1 cellular context compared by ENCODE assay signal in the genomic region with DNA sequence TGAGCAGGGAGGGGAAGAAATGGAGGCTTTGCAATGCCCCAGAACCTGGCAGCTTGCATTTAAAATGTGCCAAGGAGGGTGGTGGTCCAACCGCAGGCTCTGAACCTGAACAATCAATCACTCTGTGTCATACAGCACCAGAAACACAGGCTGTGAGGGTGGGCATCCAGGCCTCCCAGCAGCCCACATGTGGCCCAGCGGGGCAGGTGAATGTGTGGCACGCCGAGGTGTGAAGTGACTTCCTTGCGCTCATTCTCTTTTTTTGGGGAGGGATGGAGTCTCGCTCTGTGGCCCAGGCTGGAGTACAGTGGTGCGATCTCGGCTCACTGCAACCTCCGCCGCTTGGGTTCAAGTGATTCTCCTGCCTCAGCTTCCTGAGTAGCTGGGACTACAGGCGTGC.
TF ChIP-seq lines count a peak whose summit lies in the region.

No MANE protein-coding gene starts in this region.

TF ChIP-seq in GM23338, 12 proteins besides CTCF, POLR2A, EP300 and RAD21 (continued from another document):
- TF ChIP-seq, protein P1, sequence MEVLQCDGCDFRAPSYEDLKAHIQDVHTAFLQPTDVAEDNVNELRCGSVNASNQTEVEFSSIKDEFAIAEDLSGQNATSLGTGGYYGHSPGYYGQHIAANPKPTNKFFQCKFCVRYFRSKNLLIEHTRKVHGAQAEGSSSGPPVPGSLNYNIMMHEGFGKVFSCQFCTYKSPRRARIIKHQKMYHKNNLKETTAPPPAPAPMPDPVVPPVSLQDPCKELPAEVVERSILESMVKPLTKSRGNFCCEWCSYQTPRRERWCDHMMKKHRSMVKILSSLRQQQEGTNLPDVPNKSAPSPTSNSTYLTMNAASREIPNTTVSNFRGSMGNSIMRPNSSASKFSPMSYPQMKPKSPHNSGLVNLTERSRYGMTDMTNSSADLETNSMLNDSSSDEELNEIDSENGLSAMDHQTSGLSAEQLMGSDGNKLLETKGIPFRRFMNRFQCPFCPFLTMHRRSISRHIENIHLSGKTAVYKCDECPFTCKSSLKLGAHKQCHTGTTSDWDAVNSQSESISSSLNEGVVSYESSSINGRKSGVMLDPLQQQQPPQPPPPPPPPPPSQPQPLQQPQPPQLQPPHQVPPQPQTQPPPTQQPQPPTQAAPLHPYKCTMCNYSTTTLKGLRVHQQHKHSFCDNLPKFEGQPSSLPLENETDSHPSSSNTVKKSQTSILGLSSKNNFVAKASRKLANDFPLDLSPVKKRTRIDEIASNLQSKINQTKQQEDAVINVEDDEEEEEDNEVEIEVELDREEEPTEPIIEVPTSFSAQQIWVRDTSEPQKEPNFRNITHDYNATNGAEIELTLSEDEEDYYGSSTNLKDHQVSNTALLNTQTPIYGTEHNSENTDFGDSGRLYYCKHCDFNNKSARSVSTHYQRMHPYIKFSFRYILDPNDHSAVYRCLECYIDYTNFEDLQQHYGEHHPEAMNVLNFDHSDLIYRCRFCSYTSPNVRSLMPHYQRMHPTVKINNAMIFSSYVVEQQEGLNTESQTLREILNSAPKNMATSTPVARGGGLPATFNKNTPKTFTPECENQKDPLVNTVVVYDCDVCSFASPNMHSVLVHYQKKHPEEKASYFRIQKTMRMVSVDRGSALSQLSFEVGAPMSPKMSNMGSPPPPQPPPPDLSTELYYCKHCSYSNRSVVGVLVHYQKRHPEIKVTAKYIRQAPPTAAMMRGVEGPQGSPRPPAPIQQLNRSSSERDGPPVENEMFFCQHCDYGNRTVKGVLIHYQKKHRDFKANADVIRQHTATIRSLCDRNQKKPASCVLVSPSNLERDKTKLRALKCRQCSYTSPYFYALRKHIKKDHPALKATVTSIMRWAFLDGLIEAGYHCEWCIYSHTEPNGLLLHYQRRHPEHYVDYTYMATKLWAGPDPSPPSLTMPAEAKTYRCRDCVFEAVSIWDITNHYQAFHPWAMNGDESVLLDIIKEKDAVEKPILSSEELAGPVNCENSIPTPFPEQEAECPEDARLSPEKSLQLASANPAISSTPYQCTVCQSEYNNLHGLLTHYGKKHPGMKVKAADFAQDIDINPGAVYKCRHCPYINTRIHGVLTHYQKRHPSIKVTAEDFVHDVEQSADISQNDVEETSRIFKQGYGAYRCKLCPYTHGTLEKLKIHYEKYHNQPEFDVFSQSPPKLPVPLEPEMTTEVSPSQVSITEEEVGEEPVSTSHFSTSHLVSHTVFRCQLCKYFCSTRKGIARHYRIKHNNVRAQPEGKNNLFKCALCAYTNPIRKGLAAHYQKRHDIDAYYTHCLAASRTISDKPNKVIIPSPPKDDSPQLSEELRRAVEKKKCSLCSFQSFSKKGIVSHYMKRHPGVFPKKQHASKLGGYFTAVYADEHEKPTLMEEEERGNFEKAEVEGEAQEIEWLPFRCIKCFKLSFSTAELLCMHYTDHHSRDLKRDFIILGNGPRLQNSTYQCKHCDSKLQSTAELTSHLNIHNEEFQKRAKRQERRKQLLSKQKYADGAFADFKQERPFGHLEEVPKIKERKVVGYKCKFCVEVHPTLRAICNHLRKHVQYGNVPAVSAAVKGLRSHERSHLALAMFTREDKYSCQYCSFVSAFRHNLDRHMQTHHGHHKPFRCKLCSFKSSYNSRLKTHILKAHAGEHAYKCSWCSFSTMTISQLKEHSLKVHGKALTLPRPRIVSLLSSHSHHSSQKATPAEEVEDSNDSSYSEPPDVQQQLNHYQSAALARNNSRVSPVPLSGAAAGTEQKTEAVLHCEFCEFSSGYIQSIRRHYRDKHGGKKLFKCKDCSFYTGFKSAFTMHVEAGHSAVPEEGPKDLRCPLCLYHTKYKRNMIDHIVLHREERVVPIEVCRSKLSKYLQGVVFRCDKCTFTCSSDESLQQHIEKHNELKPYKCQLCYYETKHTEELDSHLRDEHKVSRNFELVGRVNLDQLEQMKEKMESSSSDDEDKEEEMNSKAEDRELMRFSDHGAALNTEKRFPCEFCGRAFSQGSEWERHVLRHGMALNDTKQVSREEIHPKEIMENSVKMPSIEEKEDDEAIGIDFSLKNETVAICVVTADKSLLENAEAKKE (CRISPR knock-in tag; IDR thresholded peaks at IDR 0.05), result no peak
- no peak for TF ChIP-seq EZH2 (IDR thresholded peaks at IDR 0.05; ENCODE audit: low read depth, unreplicated experiment)
